1 cellular context compared by ENCODE assay signal in the genomic region with DNA sequence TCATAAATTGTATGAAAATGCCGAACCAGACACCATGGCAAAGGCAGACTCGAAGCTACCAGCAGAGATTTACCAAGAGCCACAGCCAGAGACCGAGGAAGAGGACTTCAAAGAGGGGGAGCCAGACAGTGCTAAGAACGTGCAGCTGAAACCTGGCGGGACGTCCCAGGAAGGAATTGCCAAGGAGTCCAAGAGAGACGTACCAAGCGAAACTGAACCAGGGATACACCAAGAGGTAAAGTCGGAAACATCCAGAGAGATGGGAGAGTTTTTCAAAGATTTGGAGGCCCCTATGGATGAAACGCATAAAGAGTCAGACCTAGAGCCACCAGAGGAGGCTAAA.
TF ChIP-seq lines count a peak whose summit lies in the region.

No MANE protein-coding gene starts in this region.

TF ChIP-seq in HepG2, 621 proteins besides CTCF, POLR2A, EP300 and RAD21:
- TF ChIP-seq ZSCAN30 (CRISPR knock-in tag; IDR thresholded peaks at IDR 0.05) (peak; percentile 41; the same call in 1 of the 2 replicates), SIN3B (IDR thresholded peaks at IDR 0.05; ENCODE audit: low read length) (no peak), NFE2L1 (CRISPR knock-in tag; IDR thresholded peaks at IDR 0.05; ENCODE audit: borderline replicate concordance) (no peak), HNF4G (IDR thresholded peaks at IDR 0.05; ENCODE audit: borderline replicate concordance, low read depth, low read length) (no peak), HNF4G (CRISPR knock-in tag; IDR thresholded peaks at IDR 0.05; ENCODE audit: borderline replicate concordance, low read depth) (no peak), ZNF12 (CRISPR knock-in tag; IDR thresholded peaks at IDR 0.05) (no peak)
- TF ChIP-seq, protein P1, sequence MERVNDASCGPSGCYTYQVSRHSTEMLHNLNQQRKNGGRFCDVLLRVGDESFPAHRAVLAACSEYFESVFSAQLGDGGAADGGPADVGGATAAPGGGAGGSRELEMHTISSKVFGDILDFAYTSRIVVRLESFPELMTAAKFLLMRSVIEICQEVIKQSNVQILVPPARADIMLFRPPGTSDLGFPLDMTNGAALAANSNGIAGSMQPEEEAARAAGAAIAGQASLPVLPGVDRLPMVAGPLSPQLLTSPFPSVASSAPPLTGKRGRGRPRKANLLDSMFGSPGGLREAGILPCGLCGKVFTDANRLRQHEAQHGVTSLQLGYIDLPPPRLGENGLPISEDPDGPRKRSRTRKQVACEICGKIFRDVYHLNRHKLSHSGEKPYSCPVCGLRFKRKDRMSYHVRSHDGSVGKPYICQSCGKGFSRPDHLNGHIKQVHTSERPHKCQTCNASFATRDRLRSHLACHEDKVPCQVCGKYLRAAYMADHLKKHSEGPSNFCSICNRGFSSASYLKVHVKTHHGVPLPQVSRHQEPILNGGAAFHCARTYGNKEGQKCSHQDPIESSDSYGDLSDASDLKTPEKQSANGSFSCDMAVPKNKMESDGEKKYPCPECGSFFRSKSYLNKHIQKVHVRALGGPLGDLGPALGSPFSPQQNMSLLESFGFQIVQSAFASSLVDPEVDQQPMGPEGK (CRISPR knock-in tag; IDR thresholded peaks at IDR 0.05): no peak
- TF ChIP-seq, protein P2, sequence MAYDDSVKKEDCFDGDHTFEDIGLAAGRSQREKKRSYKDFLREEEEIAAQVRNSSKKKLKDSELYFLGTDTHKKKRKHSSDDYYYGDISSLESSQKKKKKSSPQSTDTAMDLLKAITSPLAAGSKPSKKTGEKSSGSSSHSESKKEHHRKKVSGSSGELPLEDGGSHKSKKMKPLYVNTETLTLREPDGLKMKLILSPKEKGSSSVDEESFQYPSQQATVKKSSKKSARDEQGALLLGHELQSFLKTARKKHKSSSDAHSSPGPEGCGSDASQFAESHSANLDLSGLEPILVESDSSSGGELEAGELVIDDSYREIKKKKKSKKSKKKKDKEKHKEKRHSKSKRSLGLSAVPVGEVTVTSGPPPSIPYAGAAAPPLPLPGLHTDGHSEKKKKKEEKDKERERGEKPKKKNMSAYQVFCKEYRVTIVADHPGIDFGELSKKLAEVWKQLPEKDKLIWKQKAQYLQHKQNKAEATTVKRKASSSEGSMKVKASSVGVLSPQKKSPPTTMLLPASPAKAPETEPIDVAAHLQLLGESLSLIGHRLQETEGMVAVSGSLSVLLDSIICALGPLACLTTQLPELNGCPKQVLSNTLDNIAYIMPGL (CRISPR knock-in tag; IDR thresholded peaks at IDR 0.05; ENCODE audit: borderline replicate concordance in 1 of 2, low read depth in 1 of 2): no peak
- TF ChIP-seq, protein P3, sequence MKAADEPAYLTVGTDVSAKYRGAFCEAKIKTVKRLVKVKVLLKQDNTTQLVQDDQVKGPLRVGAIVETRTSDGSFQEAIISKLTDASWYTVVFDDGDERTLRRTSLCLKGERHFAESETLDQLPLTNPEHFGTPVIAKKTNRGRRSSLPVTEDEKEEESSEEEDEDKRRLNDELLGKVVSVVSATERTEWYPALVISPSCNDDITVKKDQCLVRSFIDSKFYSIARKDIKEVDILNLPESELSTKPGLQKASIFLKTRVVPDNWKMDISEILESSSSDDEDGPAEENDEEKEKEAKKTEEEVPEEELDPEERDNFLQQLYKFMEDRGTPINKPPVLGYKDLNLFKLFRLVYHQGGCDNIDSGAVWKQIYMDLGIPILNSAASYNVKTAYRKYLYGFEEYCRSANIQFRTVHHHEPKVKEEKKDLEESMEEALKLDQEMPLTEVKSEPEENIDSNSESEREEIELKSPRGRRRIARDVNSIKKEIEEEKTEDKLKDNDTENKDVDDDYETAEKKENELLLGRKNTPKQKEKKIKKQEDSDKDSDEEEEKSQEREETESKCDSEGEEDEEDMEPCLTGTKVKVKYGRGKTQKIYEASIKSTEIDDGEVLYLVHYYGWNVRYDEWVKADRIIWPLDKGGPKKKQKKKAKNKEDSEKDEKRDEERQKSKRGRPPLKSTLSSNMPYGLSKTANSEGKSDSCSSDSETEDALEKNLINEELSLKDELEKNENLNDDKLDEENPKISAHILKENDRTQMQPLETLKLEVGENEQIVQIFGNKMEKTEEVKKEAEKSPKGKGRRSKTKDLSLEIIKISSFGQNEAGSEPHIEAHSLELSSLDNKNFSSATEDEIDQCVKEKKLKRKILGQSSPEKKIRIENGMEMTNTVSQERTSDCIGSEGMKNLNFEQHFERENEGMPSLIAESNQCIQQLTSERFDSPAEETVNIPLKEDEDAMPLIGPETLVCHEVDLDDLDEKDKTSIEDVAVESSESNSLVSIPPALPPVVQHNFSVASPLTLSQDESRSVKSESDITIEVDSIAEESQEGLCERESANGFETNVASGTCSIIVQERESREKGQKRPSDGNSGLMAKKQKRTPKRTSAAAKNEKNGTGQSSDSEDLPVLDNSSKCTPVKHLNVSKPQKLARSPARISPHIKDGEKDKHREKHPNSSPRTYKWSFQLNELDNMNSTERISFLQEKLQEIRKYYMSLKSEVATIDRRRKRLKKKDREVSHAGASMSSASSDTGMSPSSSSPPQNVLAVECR (CRISPR knock-in tag; IDR thresholded peaks at IDR 0.05; ENCODE audit: borderline replicate concordance): 0 out of 2 replicates have a peak, but pooled peaks have one; percentile 18
- TF ChIP-seq, protein P4, sequence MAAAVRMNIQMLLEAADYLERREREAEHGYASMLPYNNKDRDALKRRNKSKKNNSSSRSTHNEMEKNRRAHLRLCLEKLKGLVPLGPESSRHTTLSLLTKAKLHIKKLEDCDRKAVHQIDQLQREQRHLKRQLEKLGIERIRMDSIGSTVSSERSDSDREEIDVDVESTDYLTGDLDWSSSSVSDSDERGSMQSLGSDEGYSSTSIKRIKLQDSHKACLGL (CRISPR knock-in tag; IDR thresholded peaks at IDR 0.05): no peak
